ENCODE assay signal across 16 cellular contexts in genomic region chr17:1083451-1084187, GRCh38.
DNase-seq lines count a peak whose midpoint lies in the region; TF ChIP-seq lines count a peak whose summit lies in the region.
"Had no signal": no experiment of that assay in that cellular context is flagged by ENCODE, and none has a peak within 500 bp of the region (broad histone marks: within the 10 kb centered on the region; RNA-seq: fewer than 3 reads in every experiment).

No MANE protein-coding gene starts in this region.

- TF ChIP-seq EP300 in neural cell (conservative IDR thresholded peaks at IDR 0.05; ENCODE audit: poor library complexity, severe bottlenecking): no peak
- no peak for TF ChIP-seq EP300 in tibial nerve (IDR thresholded peaks at IDR 0.05)

- H3K27ac Mint-ChIP-seq in endodermal cell: no peak overlapping the region
- H3K27ac Mint-ChIP-seq: activated CD4-positive, alpha-beta memory T cell treated with anti-CD3 and anti-CD28 coated beads for 36 hours; activated T-helper 2 cell treated with anti-CD3 and anti-CD28 coated beads, Interferon-gamma antibody, Interleukin-2, Interleukin-4, amounts not matched to agents 10 μg/mL and 5 μg/mL and 100 μg/mL, durations not matched to agents 14 hours and 24 hours and 36 hours had no signal

- H3K27ac ChIP-seq in endodermal cell (ENCODE audit: low read depth, low read length): peak overlapping the region; percentile 59
- H3K27ac ChIP-seq in neural cell (ENCODE audit: low read length): peak overlapping the region; percentile 82
- H3K27ac ChIP-seq in tibial nerve: no peak overlapping the region
- H3K27ac ChIP-seq: BLaER1 treated with 17β-estradiol and CSF1 and Interleukin-3, amounts not matched to agents 10 nM and 100 nM had no signal

- H3K9me3 ChIP-seq in endodermal cell (ENCODE audit: control insufficient read depth, low read length) (no peaks in the 10 kb centered on the region), neural cell (ENCODE audit: low read length) (no peaks in the 10 kb centered on the region), tibial nerve (no peaks in the 10 kb centered on the region)
- H3K9me3 ChIP-seq: BLaER1 treated with 17β-estradiol and CSF1 and Interleukin-3, amounts not matched to agents 10 nM and 100 nM; sigmoid colon had no signal

- no peak for TF ChIP-seq POLR2A in tibial nerve (IDR thresholded peaks at IDR 0.05)

- no peaks in the 10 kb centered on the region for H3K79me2 ChIP-seq in neural cell (replicated peaks; ENCODE audit: insufficient read depth, low read length)

- H3K9ac ChIP-seq in endodermal cell (ENCODE audit: extremely low read depth, low read length, poor library complexity, severe bottlenecking): no peak overlapping the region
- H3K9ac ChIP-seq in neural cell (ENCODE audit: low read length): peak overlapping the region; percentile 59
- H3K9ac ChIP-seq: BLaER1 treated with 17β-estradiol and CSF1 and Interleukin-3, amounts not matched to agents 10 nM and 100 nM had no signal

- H3K4me1 Mint-ChIP-seq in endodermal cell: peaks cover 7% of the 10 kb centered on the region

- H3K36me3 Mint-ChIP-seq in endodermal cell (ENCODE audit: low read depth): peaks cover 10% of the 10 kb centered on the region

- no peak overlapping the region for H2AFZ ChIP-seq in neural cell (ENCODE audit: low read depth, low read length)

- 75 to 90% methylated on average over 18 of the region's 19 CpGs for WGBS in endodermal cell (ENCODE audit: insufficient coverage in 1 of 2, insufficient read length in 1 of 2), 2 experiments
- WGBS in tibial nerve, 2 donors: 61 to 62% methylated on average over 19 of the region's 19 CpGs

- no peak overlapping the region for H3K4me3 ChIP-seq in endodermal cell (ENCODE audit: low read length)
- peak overlapping the region; percentile 52 for H3K4me3 ChIP-seq in neural cell (ENCODE audit: low read length)
- H3K4me3 ChIP-seq in tibial nerve: no peak overlapping the region
- H3K4me3 ChIP-seq: BLaER1 treated with 17β-estradiol and CSF1 and Interleukin-3, amounts not matched to agents 10 nM and 100 nM; sigmoid colon had no signal

- peak overlapping the region; percentile 41 for H3K4me2 ChIP-seq in neural cell (ENCODE audit: low read length)
- H3K4me2 ChIP-seq: BLaER1 treated with 17β-estradiol and CSF1 and Interleukin-3, amounts not matched to agents 10 nM and 100 nM had no signal

- H3K4me1 ChIP-seq in endodermal cell (ENCODE audit: control insufficient read depth, insufficient read depth, low read length) (no peaks in the 10 kb centered on the region), tibial nerve (peaks cover 0 to 18% (median 8%) of the 10 kb centered on the region in 4 donors)

- no peak for TF ChIP-seq RAD21 in neural cell (conservative IDR thresholded peaks at IDR 0.05)

- H3K36me3 ChIP-seq in endodermal cell (ENCODE audit: control insufficient read depth, insufficient read depth, low read length) (no peaks in the 10 kb centered on the region), neural cell (ENCODE audit: insufficient read depth, low read length) (no peaks in the 10 kb centered on the region), tibial nerve (peaks cover 0 to 53% (median 0%) of the 10 kb centered on the region in 3 donors)

- TF ChIP-seq CTCF in endodermal cell (conservative IDR thresholded peaks at IDR 0.05) (no peak), neural cell (IDR thresholded peaks at IDR 0.05; ENCODE audit: poor library complexity, severe bottlenecking) (no peak), tibial nerve (IDR thresholded peaks at IDR 0.05) (no peak)

- no peaks in the 10 kb centered on the region for H3K9me2 ChIP-seq in neural cell (ENCODE audit: insufficient read depth, low read length)

- no peaks in the 10 kb centered on the region for H4K20me1 ChIP-seq in neural cell (ENCODE audit: insufficient read depth)

- no peaks in the 10 kb centered on the region for H3F3A ChIP-seq in neural cell (ENCODE audit: insufficient read depth, low read length, poor library complexity, severe bottlenecking)

- H3K27me3 Mint-ChIP-seq in endodermal cell (ENCODE audit: insufficient read depth): no peaks in the 10 kb centered on the region
- H3K27me3 Mint-ChIP-seq: activated CD4-positive, alpha-beta memory T cell treated with anti-CD3 and anti-CD28 coated beads for 36 hours; naive thymus-derived CD4-positive, alpha-beta T cell had no signal

- DNase-seq in Daoy (ENCODE audit: low read depth) (peak; percentile 87), NCI-H526 (lab: John Stamatoyannopoulos, UW) (peak; percentile 36 to 61), endodermal cell (no peak), AG08396 (ENCODE audit: low spot score) (no peak), tibial nerve (ENCODE audit: low spot score in 2 of 2) (no peak), NCI-H345 (lab: John Stamatoyannopoulos, UW) (no peak)
- DNase-seq: activated CD4-positive, alpha-beta memory T cell treated with anti-CD3 and anti-CD28 coated beads for 36 hours; effector CD8-positive, alpha-beta T cell; GOT3; naive thymus-derived CD4-positive, alpha-beta T cell; NCI-H2107; sigmoid colon; stimulated activated naive CD4-positive, alpha-beta T cell treated with Interleukin-2 at 50 U/mL for 16 hours had no signal

- no peaks in the 10 kb centered on the region for H3K27me3 ChIP-seq in endodermal cell (ENCODE audit: control insufficient read depth, insufficient read depth, low read length, poor library complexity, severe bottlenecking)
- H3K27me3 ChIP-seq in neural cell (ENCODE audit: insufficient read depth, low read depth, low read length): no peaks in the 10 kb centered on the region
- no peaks in the 10 kb centered on the region for H3K27me3 ChIP-seq in tibial nerve
- H3K27me3 ChIP-seq: BLaER1 treated with 17β-estradiol and CSF1 and Interleukin-3, amounts not matched to agents 10 nM and 100 nM; sigmoid colon had no signal

- H3K9me3 Mint-ChIP-seq in endodermal cell: no peaks in the 10 kb centered on the region
- H3K9me3 Mint-ChIP-seq: activated CD4-positive, alpha-beta memory T cell treated with anti-CD3 and anti-CD28 coated beads for 36 hours; activated T-helper 2 cell treated with anti-CD3 and anti-CD28 coated beads, Interferon-gamma antibody, Interleukin-2, Interleukin-4, amounts not matched to agents 10 μg/mL and 5 μg/mL and 100 μg/mL, durations not matched to agents 14 hours and 24 hours and 36 hours had no signal

- no peak overlapping the region for H3K4me3 Mint-ChIP-seq in endodermal cell
- H3K4me3 Mint-ChIP-seq: activated CD4-positive, alpha-beta memory T cell treated with anti-CD3 and anti-CD28 coated beads for 36 hours; naive thymus-derived CD4-positive, alpha-beta T cell had no signal

TF ChIP-seq in neural cell, 6 proteins besides CTCF, POLR2A, EP300 and RAD21:
- TF ChIP-seq EZH2 (IDR thresholded peaks at IDR 0.05; ENCODE audit: borderline replicate concordance, insufficient read depth, low read length, poor library complexity, severe bottlenecking): no peak
- TF ChIP-seq TAF1 (IDR thresholded peaks at IDR 0.05; ENCODE audit: low read depth): no peak
- peak; percentile 85 for TF ChIP-seq REST (IDR thresholded peaks at IDR 0.05; ENCODE audit: borderline replicate concordance)
- peak; percentile 61 for TF ChIP-seq MXI1 (conservative IDR thresholded peaks at IDR 0.05; ENCODE audit: poor library complexity, severe bottlenecking)
- TF ChIP-seq SMC3 (conservative IDR thresholded peaks at IDR 0.05; ENCODE audit: poor library complexity): peak; percentile 25
- peak; percentile 45 for TF ChIP-seq POLR2AphosphoS5 (IDR thresholded peaks at IDR 0.05)

Comparison
In these comparisons a context has a peak if more than half of its experiments do, and no peak if none do; other contexts are left out.
1. DNase-seq: peak in Daoy (single experiment) and NCI-H526 (2 of 2); none in endodermal cell (single experiment), AG08396 (single experiment), tibial nerve (0 of 2) and NCI-H345 (single experiment).
2. H3K27ac ChIP-seq: peak in endodermal cell (single experiment) and neural cell (single experiment); none in tibial nerve (0 of 4).